8 cellular contexts compared by ENCODE assay signal in genomic region chr1:212566522-212567479, GRCh38. TPM values are rescaled to one million over a fixed set of nuclear protein-coding genes. Genes with fewer than 3 reads are reported as not detected.
A peak's percentile ranks its signal among the peaks of the same experiment; 100 is the strongest.
DNase-seq lines count a peak whose midpoint lies in the region; ATAC-seq, FAIRE-seq and TF ChIP-seq lines count a peak whose summit lies in the region.

No MANE protein-coding gene starts in this region.

- intact Hi-C loops in Caco-2 (cut with micrococcal nuclease; ENCODE audit: unreplicated experiment) (loop anchor here (2.0 kb wide), 1 partner anchor 90 kb away; no protein-coding TSS in a partner anchor), pancreas (cut with DNase I) (no loop called here)

- H3K9me3 ChIP-seq in Caco-2 = no peaks in the 10 kb centered on the region
- no peaks in the 10 kb centered on the region for H3K9me3 ChIP-seq in pancreas
- H3K9me3 ChIP-seq in upper lobe of left lung = no peaks in the 10 kb centered on the region

- peaks cover 16% of the 10 kb centered on the region for H3K4me1 Mint-ChIP-seq in Caco-2 (ENCODE audit: low read depth, unreplicated experiment)
- H3K4me1 Mint-ChIP-seq in activated T-cell treated with anti-CD3 and anti-CD28 coated beads, Interleukin-2, amount 50 U/mL, for 24 hours (ENCODE audit: low read depth) = peaks cover 37% of the 10 kb centered on the region

- peak; percentile 99 for ATAC-seq in GM19452 (IDR thresholded peaks at IDR 0.05; ENCODE audit: unreplicated experiment)
- ATAC-seq in HG03521 (IDR thresholded peaks at IDR 0.05; ENCODE audit: unreplicated experiment) = peak; percentile 97
- peak; percentile 92 to 97 (median 93) for ATAC-seq in pancreas
- peak; percentile 84 to 94 for ATAC-seq in upper lobe of left lung (ENCODE audit: low FRiP score in 2 of 2)

- no peaks in the 10 kb centered on the region for H3K27me3 Mint-ChIP-seq in Caco-2 (ENCODE audit: insufficient read depth, unreplicated experiment)
- H3K27me3 Mint-ChIP-seq in activated T-cell treated with anti-CD3 and anti-CD28 coated beads, Interleukin-2, amount 50 U/mL, for 24 hours = peaks cover 2% of the 10 kb centered on the region

- TF ChIP-seq EP300 in upper lobe of left lung (IDR thresholded peaks at IDR 0.05) = peak in 1 of 4 donors; percentile 25

- H3K4me1 ChIP-seq in Caco-2 (peaks cover 4% of the 10 kb centered on the region; the same call in 1 of the 2 replicates), pancreas (peaks cover 0 to 6% (median 0%) of the 10 kb centered on the region in 3 donors), upper lobe of left lung (peaks cover 0 to 16% (median 5%) of the 10 kb centered on the region in 4 donors)

- H3K27me3 ChIP-seq in Caco-2 (replicated peaks; ENCODE audit: control insufficient read depth, insufficient read depth, low read length) = no peaks in the 10 kb centered on the region
- no peaks in the 10 kb centered on the region for H3K27me3 ChIP-seq in pancreas
- H3K27me3 ChIP-seq in upper lobe of left lung = no peaks in the 10 kb centered on the region

- no peak for FAIRE-seq in pancreas (lab: Jason Lieb, UNC)

- CTCF ChIA-PET in Caco-2 (lab: Charles Lee) = interaction anchor here (1.2 to 1.9 kb wide), 3 partner anchors 88 to 98 kb away, joined by 4 to 5 read pairs (median 4); no protein-coding TSS in a partner anchor

- 13 to 22% methylated on average over 16 of the region's 16 CpGs for WGBS in pancreas, 2 donors
- WGBS in upper lobe of left lung, 2 donors = 14 to 15% methylated on average over 16 of the region's 16 CpGs

- peak in 3 of 4 donors; percentile 31 to 59 (median 41) for TF ChIP-seq POLR2A in upper lobe of left lung (IDR thresholded peaks at IDR 0.05)

- DNase-seq in Caco-2 = peak in 1 of 2 experiments; percentile 40
- peak; percentile 89 for DNase-seq in NOMO-1 treated with DMSO at 0.1 percent for 48 hours (lab: John Stamatoyannopoulos, UW; ENCODE audit: unreplicated experiment)
- peak; percentile 61 for DNase-seq in activated T-cell treated with anti-CD3 and anti-CD28 coated beads, Interleukin-2, amount 50 U/mL, for 24 hours
- DNase-seq in fibroblast of the conjunctiva (ENCODE audit: low read depth) = peak; percentile 45
- peak in 3 of 6 donors; percentile 30 to 54 (median 54) for DNase-seq in pancreas
- DNase-seq in upper lobe of left lung = peak in 1 of 2 donors; percentile 65

- BruUV-seq in Caco-2 (replicated peaks; lab: Mats Ljungman, UMichigan) = no TSS peak

- TF ChIP-seq CTCF in Caco-2 (IDR thresholded peaks at IDR 0.05; ENCODE audit: insufficient read depth in 1 of 2, low read depth in 1 of 2, low read length in 1 of 2, severe bottlenecking in 1 of 2, unreplicated experiment in 1 of 2) = no peak
- TF ChIP-seq CTCF in pancreas (IDR thresholded peaks at IDR 0.05) = no peak
- TF ChIP-seq CTCF in upper lobe of left lung (IDR thresholded peaks at IDR 0.05) = no peak

- H3K36me3 Mint-ChIP-seq in Caco-2 (ENCODE audit: insufficient read depth, unreplicated experiment) = no peaks in the 10 kb centered on the region
- H3K36me3 Mint-ChIP-seq in activated T-cell treated with anti-CD3 and anti-CD28 coated beads, Interleukin-2, amount 50 U/mL, for 24 hours (ENCODE audit: low read depth) = no peaks in the 10 kb centered on the region

- peak overlapping the region; percentile 54 for H3K27ac Mint-ChIP-seq in Caco-2 (ENCODE audit: unreplicated experiment)
- H3K27ac Mint-ChIP-seq in activated T-cell treated with anti-CD3 and anti-CD28 coated beads, Interleukin-2, amount 50 U/mL, for 24 hours = peak overlapping the region; percentile 94

- peak overlapping the region; percentile 24 to 85 (median 62) for H3K27ac ChIP-seq in pancreas
- peak overlapping the region; percentile 69 to 86 (median 78) for H3K27ac ChIP-seq in upper lobe of left lung

- H3K4me3 ChIP-seq in Caco-2 (ENCODE audit: low read depth, low read length) (peak overlapping the region; percentile 24), pancreas (peak overlapping the region in 3 of 4 donors; percentile 23 to 55 (median 35)), upper lobe of left lung (peak overlapping the region; percentile 6 to 55 (median 46))

- no peaks in the 10 kb centered on the region for H3K9me3 Mint-ChIP-seq in Caco-2 (ENCODE audit: unreplicated experiment)
- peaks cover 5% of the 10 kb centered on the region for H3K9me3 Mint-ChIP-seq in activated T-cell treated with anti-CD3 and anti-CD28 coated beads, Interleukin-2, amount 50 U/mL, for 24 hours

- H3K4me3 Mint-ChIP-seq in Caco-2 (ENCODE audit: unreplicated experiment) = peak overlapping the region; percentile 80
- H3K4me3 Mint-ChIP-seq in activated T-cell treated with anti-CD3 and anti-CD28 coated beads, Interleukin-2, amount 50 U/mL, for 24 hours = peak overlapping the region; percentile 77

- H3K36me3 ChIP-seq in Caco-2 (ENCODE audit: control insufficient read depth, insufficient read depth, low read length) (no peaks in the 10 kb centered on the region), pancreas (no peaks in the 10 kb centered on the region), upper lobe of left lung (no peaks in the 10 kb centered on the region)

- POLR2A ChIA-PET in Caco-2 (lab: Charles Lee) = no interaction called here

RNA-seq across cellular contexts. Expression of gene ATF3, which starts 41.8 kb away (rescaled TPM):
- total RNA-seq in Caco-2 (2022) (21.8 and 25.8 TPM in 2 replicates), pancreas (10 to 100 TPM in 5 of 6 donors, 1 to 10 TPM in 1; 8.3 to 28.8 (median 17.3) TPM), upper lobe of left lung (10 to 100 TPM in 5 of 6 donors, 1 to 10 TPM in 1; 7.3 to 69.3 (median 21.2) TPM)
- 10 to 100 TPM; 22.8 to 25.6 TPM for polyA plus RNA-seq in pancreas
